ENCODE assay signal across 8 cellular contexts in genomic region chr9:92877531-92878430, GRCh38. TPM values are rescaled to one million over a fixed set of nuclear protein-coding genes. Genes with fewer than 3 reads are reported as not detected.
DNase-seq lines count a peak whose midpoint lies in the region; ATAC-seq and TF ChIP-seq lines count a peak whose summit lies in the region.

Gene ZNF484, minus strand, starts transcription at chr9:92878038. Its CDS starts 3,009 bp downstream, at chr9:92875029.

- H3K4me3 ChIP-seq in AG04449 (ENCODE audit: low read depth, low read length) (peak within 1 kb of the TSS; percentile 91), WI38 (ENCODE audit: low read depth, low read length) (peak within 1 kb of the TSS; percentile 81), spleen (peak within 1 kb of the TSS; percentile 49 to 79 (median 58))

- ATAC-seq in GM18907 (IDR thresholded peaks at IDR 0.05; ENCODE audit: unreplicated experiment) (peak; percentile 98), HG03159 (IDR thresholded peaks at IDR 0.05; ENCODE audit: unreplicated experiment) (peak; percentile 98)

- TF ChIP-seq CTCF in AG04449 (IDR thresholded peaks at IDR 0.05; ENCODE audit: insufficient read depth, low read length, missing control alignments) (no peak), WI38 (IDR thresholded peaks at IDR 0.05; ENCODE audit: low read depth, low read length) (no peak), spleen (IDR thresholded peaks at IDR 0.05 in 8 of 11, conservative IDR thresholded peaks at IDR 0.05 in 3 of 11) (peak in 2 of 11 experiments; percentile 11 to 31)

- intact Hi-C loops in spleen (cut with DNase I; ENCODE audit: low total_unique reads), result no loop called here

- CTCF ChIA-PET in AG04449 (lab: Yijun Ruan, JAX), result no interaction called here

- TF ChIP-seq POLR2A in spleen (IDR thresholded peaks at IDR 0.05), result no peak

- no peaks in the 10 kb centered on the region for H3K27me3 ChIP-seq in spleen (replicated peaks in 1 of 7)

- peaks cover 3 to 48% (median 27%) of the 10 kb centered on the region in 6 donors for H3K4me1 ChIP-seq in spleen

- H3K9me3 ChIP-seq in spleen, result no peaks in the 10 kb centered on the region

- DNase-seq in AG04449 (ENCODE audit: low read depth, low spot score), result peak; percentile 80
- DNase-seq in NCI-H2227 treated with DMSO at 0.1 percent for 48 hours (lab: John Stamatoyannopoulos, UW), result peak; percentile 92
- DNase-seq in caudate nucleus (lab: John Stamatoyannopoulos, UW), result peak; percentile 53 to 99 (median 93)
- DNase-seq in inferior parietal cortex (ENCODE audit: extremely low spot score), result peak; percentile 99
- DNase-seq in spleen, result peak; percentile 99

- peak within 1 kb of the TSS; percentile 87 for H3K27ac ChIP-seq in caudate nucleus (ENCODE audit: low read depth, low read length)
- peak within 1 kb of the TSS; percentile 77 to 91 (median 86) for H3K27ac ChIP-seq in spleen

- POLR2A ChIA-PET in AG04449 (lab: Yijun Ruan, JAX), result no interaction called here

- WGBS in spleen, 5 donors, result 15 to 18% (median 17%) methylated on average over 28 of the region's 28 CpGs

- H3K36me3 ChIP-seq in spleen, result peaks cover 0 to 12% (median 0%) of the 10 kb centered on the region in 6 donors

RNA-seq across cellular contexts. Expression of gene ZNF484, which starts in this region (rescaled TPM):
- total RNA-seq in spleen, result 10 to 100 TPM; 13.8 to 28.4 (median 15.6) TPM
- polyA plus RNA-seq in spleen, result 1 to 10 TPM; 1.1 to 1.5 (median 1.1) TPM

Comparison
In these comparisons a context has a peak if more than half of its experiments do, and no peak if none do; other contexts are left out.
1. Peak in every context shown above with its lines: DNase-seq, ATAC-seq, H3K4me3 ChIP-seq and H3K27ac ChIP-seq.